In the genomic region with DNA sequence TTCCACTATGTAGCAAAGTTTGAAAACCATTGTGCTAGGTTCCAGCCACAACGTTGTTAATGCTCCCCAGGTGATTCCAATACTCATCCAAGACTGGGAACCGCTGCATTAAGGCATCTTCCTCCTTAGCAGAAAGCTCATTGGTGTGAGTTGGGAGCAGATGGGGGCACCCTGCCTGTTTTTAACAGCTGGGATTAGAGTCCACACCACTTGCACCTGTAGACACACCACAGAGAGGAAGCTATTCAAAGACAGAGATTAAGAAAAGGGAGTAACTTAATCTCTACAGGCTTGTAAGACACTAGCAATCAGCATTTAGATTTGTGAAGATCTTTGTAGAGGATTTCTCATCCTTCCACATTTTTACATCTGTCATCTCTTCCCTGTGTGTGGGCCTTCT, we compare ENCODE assay signal across 19 cellular contexts.
DNase-seq lines count a peak whose midpoint lies in the region; TF ChIP-seq lines count a peak whose summit lies in the region.
"Had no signal": no experiment of that assay in that cellular context is flagged by ENCODE, and none has a peak within 500 bp of the region (broad histone marks: within the 10 kb centered on the region; RNA-seq: fewer than 3 reads in every experiment).

No MANE protein-coding gene starts in this region.

- DNase-seq in activated CD4-positive, alpha-beta T cell treated with anti-CD3 and anti-CD28 coated beads, Interleukin-2, amount 10 ng/mL, durations not matched to agents 7 days and 5 days: no peak
- DNase-seq in activated CD4-positive, alpha-beta T cell treated with anti-CD3 and anti-CD28 coated beads for 4 hours: no peak
- DNase-seq in NCI-H69 (lab: John Stamatoyannopoulos, UW): peak; percentile 65
- peak; percentile 70 for DNase-seq in WERI-Rb-1
- no peak for DNase-seq in T1000 (lab: John Stamatoyannopoulos, UW)
- DNase-seq in EL: no peak
- no peak for DNase-seq in LoVo (ENCODE audit: low spot score)
- no peak for DNase-seq in BE2C
- DNase-seq: AML-193; Calu3; CD8-positive, alpha-beta T cell; DMS79 treated with DMSO at 0.1 percent for 48 hours; GM23248; HCEC 1CT; IMR-90 had no signal

- CTCF ChIA-PET in activated CD4-positive, alpha-beta T cell treated with anti-CD3 and anti-CD28 coated beads, Interleukin-2, amount 10 ng/mL, durations not matched to agents 7 days and 5 days (lab: Charles Lee): no interaction called here

- H3K9me3 ChIP-seq in WERI-Rb-1 (ENCODE audit: severe bottlenecking) (peaks cover 1% of the 10 kb centered on the region), BE2C (no peaks in the 10 kb centered on the region)
- H3K9me3 ChIP-seq: A549 had no signal

- peaks cover 5% of the 10 kb centered on the region for H3K27me3 Mint-ChIP-seq in activated CD4-positive, alpha-beta T cell treated with anti-CD3 and anti-CD28 coated beads, Interleukin-2, amount 10 ng/mL, durations not matched to agents 7 days and 5 days

- no peak overlapping the region for H3K4me3 Mint-ChIP-seq in activated CD4-positive, alpha-beta T cell treated with anti-CD3 and anti-CD28 coated beads, Interleukin-2, amount 10 ng/mL, durations not matched to agents 7 days and 5 days
- H3K4me3 Mint-ChIP-seq: CD14-positive monocyte; CD8-positive, alpha-beta T cell had no signal

- TF ChIP-seq CTCF in WERI-Rb-1 (IDR thresholded peaks at IDR 0.05; ENCODE audit: low read depth, low read length): no peak
- no peak for TF ChIP-seq CTCF in BE2C (IDR thresholded peaks at IDR 0.05; ENCODE audit: low read depth, low read length)

- peak overlapping the region; percentile 27 for H3K27ac Mint-ChIP-seq in activated CD4-positive, alpha-beta T cell treated with anti-CD3 and anti-CD28 coated beads, Interleukin-2, amount 10 ng/mL, durations not matched to agents 7 days and 5 days
- H3K27ac Mint-ChIP-seq: CD14-positive monocyte; CD8-positive, alpha-beta T cell had no signal

- no peaks in the 10 kb centered on the region for H3K27me3 ChIP-seq in WERI-Rb-1 (ENCODE audit: insufficient read depth, low read depth, severe bottlenecking)
- no peaks in the 10 kb centered on the region for H3K27me3 ChIP-seq in BE2C
- H3K27me3 ChIP-seq: BLaER1 had no signal

- no peak overlapping the region for H3K4me3 ChIP-seq in WERI-Rb-1 (ENCODE audit: low read depth, low read length)
- H3K4me3 ChIP-seq in BE2C (ENCODE audit: low read depth, low read length): no peak overlapping the region
- H3K4me3 ChIP-seq: A549, BLaER1, GM23248 had no signal

- H3K4me1 Mint-ChIP-seq in activated CD4-positive, alpha-beta T cell treated with anti-CD3 and anti-CD28 coated beads, Interleukin-2, amount 10 ng/mL, durations not matched to agents 7 days and 5 days: peaks cover 8% of the 10 kb centered on the region

- POLR2A ChIA-PET in activated CD4-positive, alpha-beta T cell treated with anti-CD3 and anti-CD28 coated beads, Interleukin-2, amount 10 ng/mL, durations not matched to agents 7 days and 5 days (lab: Charles Lee): no interaction called here

- H3K36me3 ChIP-seq in WERI-Rb-1 (no peaks in the 10 kb centered on the region), BE2C (no peaks in the 10 kb centered on the region)
- H3K36me3 ChIP-seq: BLaER1 had no signal

- peaks cover 6% of the 10 kb centered on the region for H3K9me3 Mint-ChIP-seq in activated CD4-positive, alpha-beta T cell treated with anti-CD3 and anti-CD28 coated beads, Interleukin-2, amount 10 ng/mL, durations not matched to agents 7 days and 5 days
- H3K9me3 Mint-ChIP-seq: CD8-positive, alpha-beta T cell had no signal

- H3K27ac ChIP-seq in WERI-Rb-1: no peak overlapping the region
- H3K27ac ChIP-seq: 22Rv1, A549, BLaER1, GM23248 had no signal

- no peaks in the 10 kb centered on the region for H3K4me1 ChIP-seq in BE2C
- H3K4me1 ChIP-seq: A549, BLaER1 had no signal

- no peaks in the 10 kb centered on the region for H3K36me3 Mint-ChIP-seq in activated CD4-positive, alpha-beta T cell treated with anti-CD3 and anti-CD28 coated beads, Interleukin-2, amount 10 ng/mL, durations not matched to agents 7 days and 5 days (ENCODE audit: low read depth)
- H3K36me3 Mint-ChIP-seq: CD14-positive monocyte; CD8-positive, alpha-beta T cell had no signal

Comparison
In these comparisons a context has a peak if more than half of its experiments do, and no peak if none do; other contexts are left out.
1. DNase-seq: peak in NCI-H69 (single experiment) and WERI-Rb-1 (single experiment); none in activated CD4-positive, alpha-beta T cell treated with anti-CD3 and anti-CD28 coated beads, Interleukin-2, amount 10 ng/mL, durations not matched to agents 7 days and 5 days (single experiment), activated CD4-positive, alpha-beta T cell treated with anti-CD3 and anti-CD28 coated beads for 4 hours (0 of 2), T1000 (single experiment), EL (single experiment), LoVo (single experiment) and BE2C (single experiment).